In the genomic region with DNA sequence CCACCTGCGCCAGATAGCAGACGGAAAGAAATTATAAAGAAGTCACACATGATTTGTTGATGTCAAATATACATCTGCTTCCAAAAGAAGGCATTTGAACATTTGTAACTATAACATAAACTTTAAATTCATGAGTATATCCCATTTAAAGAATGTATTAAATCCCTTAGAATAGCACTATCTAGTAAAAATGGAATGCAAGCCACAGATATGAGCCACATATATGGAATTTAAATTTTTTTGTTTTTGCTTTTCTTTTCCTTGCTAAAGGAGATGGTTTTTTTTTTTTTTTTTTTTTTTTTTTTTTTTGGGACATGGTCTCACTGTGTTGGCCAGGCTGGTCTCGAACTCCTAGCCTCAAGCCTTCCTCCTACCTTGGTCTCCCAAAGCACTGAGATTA, we compare ENCODE assay signal across 20 cellular contexts.
"Had no signal": no experiment of that assay in that cellular context is flagged by ENCODE, and none has a peak within 500 bp of the region (broad histone marks: within the 10 kb centered on the region; RNA-seq: fewer than 3 reads in every experiment).

No MANE protein-coding gene starts in this region.

- H3K4me3 ChIP-seq: adrenal gland, coronary artery, esophagus muscularis mucosa, tibial nerve, vagina had no signal

- H3K36me3 Mint-ChIP-seq: natural killer cell treated with Interleukin-12 subunit alpha and Interleukin-12 subunit beta and Interleukin-15 and Interleukin-18, amount 100 ng/mL, for 72 hours had no signal

- H3K4me1 Mint-ChIP-seq: activated B cell treated with CpG ODN at 0.5 μM for 24 hours had no signal

- H3K27me3 Mint-ChIP-seq: activated B cell treated with CpG ODN at 0.5 μM for 24 hours; activated CD8-positive, alpha-beta T cell treated with anti-CD3 and anti-CD28 coated beads for 36 hours; natural killer cell treated with Interleukin-12 subunit alpha and Interleukin-12 subunit beta and Interleukin-15 and Interleukin-18, amount 100 ng/mL, for 72 hours had no signal

- H3K4me1 ChIP-seq: adrenal gland, esophagus muscularis mucosa, tibial nerve, vagina had no signal

- DNase-seq: activated B cell treated with CpG ODN at 0.5 μM for 24 hours; activated CD4-positive, alpha-beta T cell treated with anti-CD3 and anti-CD28 coated beads for 48 hours; activated CD8-positive, alpha-beta T cell treated with anti-CD3 and anti-CD28 coated beads for 36 hours; activated effector memory CD4-positive, alpha-beta T cell treated with Interleukin-2 at 50 U/mL for 16 hours; activated naive CD4-positive, alpha-beta T cell treated with anti-CD3 and anti-CD28 coated beads, Interleukin-2, amount 50 U/mL, for 16 hours; activated T-cell treated with anti-CD3 and anti-CD28 coated beads, Interleukin-2, amount 50 U/mL, for 4 hours; adrenal gland; caudate nucleus; effector CD4-positive, alpha-beta T cell; hippocampal formation; mesendoderm; posterior cingulate gyrus; retina; stimulated activated CD4-positive, alpha-beta T cell treated with anti-CD3 and anti-CD28 coated beads, Interleukin-4, amount 100 ng/mL, for 1 hour; stimulated activated naive CD4-positive, alpha-beta T cell had no signal

- H3K27me3 ChIP-seq: adrenal gland, esophagus muscularis mucosa, tibial nerve, vagina had no signal

- H3K4me3 Mint-ChIP-seq: activated B cell treated with CpG ODN at 0.5 μM for 24 hours; activated CD8-positive, alpha-beta T cell treated with anti-CD3 and anti-CD28 coated beads for 36 hours; activated T-cell treated with anti-CD3 and anti-CD28 coated beads, Interleukin-2, amount 50 U/mL, for 4 hours; natural killer cell treated with Interleukin-12 subunit alpha and Interleukin-12 subunit beta and Interleukin-15 and Interleukin-18, amount 100 ng/mL, for 72 hours had no signal

- H3K9me3 Mint-ChIP-seq: activated B cell treated with CpG ODN at 0.5 μM for 24 hours; activated CD8-positive, alpha-beta T cell treated with anti-CD3 and anti-CD28 coated beads for 36 hours had no signal

- H3K36me3 ChIP-seq: adrenal gland, esophagus muscularis mucosa, tibial nerve, vagina had no signal

- H3K9me3 ChIP-seq: adrenal gland, esophagus muscularis mucosa, tibial nerve, vagina had no signal

- H3K27ac Mint-ChIP-seq: activated B cell treated with CpG ODN at 0.5 μM for 24 hours; activated CD8-positive, alpha-beta T cell treated with anti-CD3 and anti-CD28 coated beads for 36 hours; natural killer cell treated with Interleukin-12 subunit alpha and Interleukin-12 subunit beta and Interleukin-15 and Interleukin-18, amount 100 ng/mL, for 72 hours had no signal

- H3K27ac ChIP-seq: adrenal gland, coronary artery, esophagus muscularis mucosa, tibial nerve, vagina had no signal
